ENCODE assay signal across 29 cellular contexts in the genomic region with DNA sequence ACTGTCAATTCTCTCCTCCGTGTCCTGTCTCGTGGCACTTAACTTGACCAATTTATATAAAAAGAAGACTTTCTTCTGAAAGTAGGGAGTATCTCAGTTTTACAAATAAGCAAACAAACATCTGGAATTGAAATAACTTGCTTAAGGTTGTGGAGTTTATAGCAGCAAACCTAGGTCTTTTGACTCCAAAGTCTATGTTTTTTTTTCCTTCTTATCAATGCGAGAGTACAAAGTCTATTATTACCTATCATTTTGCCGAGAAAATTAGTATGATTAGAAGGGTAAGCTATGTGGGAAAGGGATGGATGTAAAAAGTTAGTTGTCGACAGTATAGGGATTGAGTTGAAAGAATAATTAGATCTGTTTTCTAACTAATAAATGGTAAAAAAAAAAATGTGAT.
"Had no signal": no experiment of that assay in that cellular context is flagged by ENCODE, and none has a peak within 500 bp of the region (broad histone marks: within the 10 kb centered on the region; RNA-seq: fewer than 3 reads in every experiment).

No MANE protein-coding gene starts in this region.

- H3K4me1 Mint-ChIP-seq: activated T-helper 17 cell treated with anti-CD3 and anti-CD28 coated beads, Interleukin-2, amount 50 U/mL, for 72 hours; central memory CD8-positive, alpha-beta T cell; endodermal cell; WTC11 had no signal

- H3K27me3 Mint-ChIP-seq: dendritic cell treated with granulocyte-macrophage colony-stimulating factor and Interleukin-4, amounts not matched to agents 40 ng/mL and 50 ng/mL, for 4 days had no signal

- FAIRE-seq: astrocyte, bronchial epithelial cell, frontal cortex had no signal

- DNase-seq: activated CD4-positive, alpha-beta T cell treated with anti-CD3 and anti-CD28 coated beads for 48 hours; activated CD4-positive, alpha-beta T cell treated with anti-CD3 and anti-CD28 coated beads, Interleukin-2, amount 50 U/mL, for 1 hour; activated CD4-positive, alpha-beta T cell treated with anti-CD3 and anti-CD28 coated beads, Interleukin-2, amount 50 U/mL, for 48 hours; activated CD8-positive, alpha-beta memory T cell treated with anti-CD3 and anti-CD28 coated beads for 24 hours; activated CD8-positive, alpha-beta T cell treated with anti-CD3 and anti-CD28 coated beads for 36 hours; activated effector memory CD4-positive, alpha-beta T cell treated with Interleukin-2 at 50 U/mL for 16 hours; activated gamma-delta T cell treated with Interleukin-2 at 50 U/mL for 16 hours; activated naive CD4-positive, alpha-beta T cell treated with anti-CD3 and anti-CD28 coated beads, Interleukin-2, amount 50 U/mL, for 16 hours; activated naive CD4-positive, alpha-beta T cell treated with Interleukin-2 at 50 U/mL for 16 hours; activated T-cell treated with anti-CD3 and anti-CD28 coated beads, Interleukin-2, amount 50 U/mL, for 4 hours; amniotic stem cell; anterior cingulate cortex; brain microvascular endothelial cell; dorsolateral prefrontal cortex; effector memory CD4-positive, alpha-beta T cell; endodermal cell; foreskin fibroblast; T-helper 2 cell had no signal

- H3K36me3 ChIP-seq: brain microvascular endothelial cell had no signal

- H3K27ac Mint-ChIP-seq: activated CD8-positive, alpha-beta T cell treated with anti-CD3 and anti-CD28 coated beads for 36 hours; activated naive CD8-positive, alpha-beta T cell; activated T-helper 17 cell treated with anti-CD3 and anti-CD28 coated beads, Interleukin-2, amount 50 U/mL, for 72 hours; dendritic cell treated with granulocyte-macrophage colony-stimulating factor and Interleukin-4, amounts not matched to agents 40 ng/mL and 50 ng/mL, for 4 days; endodermal cell; WTC11 had no signal

- H3K9me3 Mint-ChIP-seq: activated T-helper 17 cell treated with anti-CD3 and anti-CD28 coated beads, Interleukin-2, amount 50 U/mL, for 72 hours; central memory CD8-positive, alpha-beta T cell had no signal

- H3K4me3 Mint-ChIP-seq: activated CD8-positive, alpha-beta T cell treated with anti-CD3 and anti-CD28 coated beads for 36 hours; activated naive CD8-positive, alpha-beta T cell; activated T-cell treated with anti-CD3 and anti-CD28 coated beads, Interleukin-2, amount 50 U/mL, for 4 hours; activated T-helper 17 cell treated with anti-CD3 and anti-CD28 coated beads, Interleukin-2, amount 50 U/mL, for 72 hours; central memory CD8-positive, alpha-beta T cell; dendritic cell treated with granulocyte-macrophage colony-stimulating factor and Interleukin-4, amounts not matched to agents 40 ng/mL and 50 ng/mL, for 4 days; endodermal cell; WTC11 had no signal

- H3K4me3 ChIP-seq: coronary artery, dorsolateral prefrontal cortex had no signal

- H3K27ac ChIP-seq: brain microvascular endothelial cell, coronary artery, dorsolateral prefrontal cortex, VCaP had no signal

- H3K36me3 Mint-ChIP-seq: WTC11 had no signal

- ATAC-seq: activated CD8-positive, alpha-beta T cell treated with anti-CD3 and anti-CD28 coated beads for 36 hours; activated T-cell treated with anti-CD3 and anti-CD28 coated beads, Interleukin-2, amount 50 U/mL, for 4 hours; activated T-helper 17 cell treated with anti-CD3 and anti-CD28 coated beads, Interleukin-2, amount 50 U/mL, for 72 hours; esophagus mucosa; WTC11 had no signal

- H3K27me3 ChIP-seq: brain microvascular endothelial cell, dorsolateral prefrontal cortex had no signal
